In genomic region chr1:245812278-245812677, GRCh38 we compare ENCODE assay signal across 20 cellular contexts.
"Had no signal": no experiment of that assay in that cellular context is flagged by ENCODE, and none has a peak within 500 bp of the region (broad histone marks: within the 10 kb centered on the region; RNA-seq: fewer than 3 reads in every experiment).

No MANE protein-coding gene starts in this region.

- H3K9me3 Mint-ChIP-seq: central memory CD8-positive, alpha-beta T cell; mesothelial cell of epicardium; natural killer cell treated with Interleukin-12 subunit alpha and Interleukin-12 subunit beta and Interleukin-15 and Interleukin-18, amount 100 ng/mL, for 72 hours; neural progenitor cell; stimulated activated effector memory CD8-positive, alpha-beta T cell treated with anti-CD3 and anti-CD28 coated beads, Interleukin-12 subunit alpha, Interleukin-12 subunit beta, amount 100 ng/mL, for 72 hours; stimulated activated naive CD8-positive, alpha-beta T cell treated with anti-CD3 and anti-CD28 coated beads, Interleukin-15, amount 100 ng/mL, for 72 hours had no signal

- H3K27me3 ChIP-seq: heart left ventricle, neural progenitor cell, right lobe of liver, transverse colon had no signal

- H3K4me3 Mint-ChIP-seq: central memory CD8-positive, alpha-beta T cell; mesothelial cell of epicardium; natural killer cell treated with Interleukin-12 subunit alpha and Interleukin-12 subunit beta and Interleukin-15 and Interleukin-18, amount 100 ng/mL, for 72 hours; neural progenitor cell; stimulated activated effector memory CD8-positive, alpha-beta T cell treated with anti-CD3 and anti-CD28 coated beads, Interleukin-12 subunit alpha, Interleukin-12 subunit beta, amount 100 ng/mL, for 72 hours; stimulated activated naive CD8-positive, alpha-beta T cell treated with anti-CD3 and anti-CD28 coated beads, Interleukin-15, amount 100 ng/mL, for 72 hours had no signal

- DNase-seq: foreskin melanocyte; heart left ventricle; hippocampal formation; kidney glomerular epithelial cell; occipital lobe; psoas muscle; retina; right lobe of liver; stimulated activated CD4-positive, alpha-beta T cell treated with anti-CD3 and anti-CD28 coated beads, Interleukin-4, amount 100 ng/mL, for 1 hour; stimulated activated CD8-positive, alpha-beta memory T cell treated with anti-CD3 and anti-CD28 coated beads, Interleukin-4, amount 100 ng/mL, for 48 hours; stimulated activated naive CD8-positive, alpha-beta T cell treated with anti-CD3 and anti-CD28 coated beads, Interleukin-15, amount 100 ng/mL, for 72 hours; substantia nigra; transverse colon had no signal

- H3K79me2 ChIP-seq: parathyroid adenoma had no signal

- ATAC-seq: heart left ventricle; natural killer cell treated with Interleukin-12 subunit alpha and Interleukin-12 subunit beta and Interleukin-15 and Interleukin-18, amount 100 ng/mL, for 72 hours; psoas muscle; right lobe of liver; stimulated activated effector memory CD8-positive, alpha-beta T cell treated with anti-CD3 and anti-CD28 coated beads, Interleukin-12 subunit alpha, Interleukin-12 subunit beta, amount 100 ng/mL, for 72 hours; stimulated activated naive CD8-positive, alpha-beta T cell treated with anti-CD3 and anti-CD28 coated beads, Interleukin-15, amount 100 ng/mL, for 72 hours had no signal

- H3K27ac ChIP-seq: heart left ventricle, neural progenitor cell, parathyroid adenoma, psoas muscle, right lobe of liver, thoracic aorta, transverse colon had no signal

- H3K36me3 ChIP-seq: heart left ventricle, neural progenitor cell, right lobe of liver, thoracic aorta, transverse colon had no signal

- H2AFZ ChIP-seq: neural progenitor cell, parathyroid adenoma had no signal

- H3K4me3 ChIP-seq: heart left ventricle, neural progenitor cell, psoas muscle, right lobe of liver, thoracic aorta, transverse colon had no signal

- H3K9ac ChIP-seq: neural progenitor cell, parathyroid adenoma had no signal

- H3K4me1 ChIP-seq: parathyroid adenoma, psoas muscle had no signal

- H3K9me3 ChIP-seq: heart left ventricle, psoas muscle, right lobe of liver, thoracic aorta, transverse colon had no signal

- H3K4me2 ChIP-seq: neural progenitor cell had no signal

- H3K36me3 Mint-ChIP-seq: mesothelial cell of epicardium; natural killer cell treated with Interleukin-12 subunit alpha and Interleukin-12 subunit beta and Interleukin-15 and Interleukin-18, amount 100 ng/mL, for 72 hours; neural progenitor cell; stimulated activated effector memory CD8-positive, alpha-beta T cell treated with anti-CD3 and anti-CD28 coated beads, Interleukin-12 subunit alpha, Interleukin-12 subunit beta, amount 100 ng/mL, for 72 hours had no signal

- H3K27ac Mint-ChIP-seq: mesothelial cell of epicardium; natural killer cell treated with Interleukin-12 subunit alpha and Interleukin-12 subunit beta and Interleukin-15 and Interleukin-18, amount 100 ng/mL, for 72 hours; neural progenitor cell; stimulated activated effector memory CD8-positive, alpha-beta T cell treated with anti-CD3 and anti-CD28 coated beads, Interleukin-12 subunit alpha, Interleukin-12 subunit beta, amount 100 ng/mL, for 72 hours had no signal

- H3K27me3 Mint-ChIP-seq: central memory CD8-positive, alpha-beta T cell; natural killer cell treated with Interleukin-12 subunit alpha and Interleukin-12 subunit beta and Interleukin-15 and Interleukin-18, amount 100 ng/mL, for 72 hours; stimulated activated naive CD8-positive, alpha-beta T cell treated with anti-CD3 and anti-CD28 coated beads, Interleukin-15, amount 100 ng/mL, for 72 hours had no signal
